ENCODE assay signal across 8 cellular contexts in genomic region chr2:2646312-2647051, GRCh38.
A peak's percentile ranks its signal among the peaks of the same experiment; 100 is the strongest.
DNase-seq lines count a peak whose midpoint lies in the region; ATAC-seq lines count a peak whose summit lies in the region.

No MANE protein-coding gene starts in this region.

- H3K27ac ChIP-seq in BLaER1, result no peak overlapping the region
- H3K27ac ChIP-seq in substantia nigra (ENCODE audit: low read depth, low read length, poor library complexity, severe bottlenecking), result no peak overlapping the region

- no peaks in the 10 kb centered on the region for H3K36me3 Mint-ChIP-seq in activated CD4-positive, alpha-beta T cell treated with anti-CD3 and anti-CD28 coated beads, Interleukin-2, amount 10 ng/mL, durations not matched to agents 24 days and 14 days (ENCODE audit: low read depth)

- H3K9me3 Mint-ChIP-seq in activated CD4-positive, alpha-beta T cell treated with anti-CD3 and anti-CD28 coated beads, Interleukin-2, amount 10 ng/mL, durations not matched to agents 24 days and 14 days, result no peaks in the 10 kb centered on the region

- peak overlapping the region; percentile 66 for H3K4me3 Mint-ChIP-seq in activated CD4-positive, alpha-beta T cell treated with anti-CD3 and anti-CD28 coated beads, Interleukin-2, amount 10 ng/mL, durations not matched to agents 24 days and 14 days

- H3K4me2 ChIP-seq in BLaER1, result peak overlapping the region; percentile 17; the same call in 1 of the 2 replicates

- peak; percentile 86 for DNase-seq in activated CD4-positive, alpha-beta T cell treated with anti-CD3 and anti-CD28 coated beads, Interleukin-2, amount 10 ng/mL, durations not matched to agents 24 days and 14 days
- DNase-seq in islet precursor cell (peak; percentile 29), substantia nigra (lab: John Stamatoyannopoulos, UW) (no peak), COLO668 (lab: John Stamatoyannopoulos, UW; ENCODE audit: unreplicated experiment) (no peak), left cardiac atrium (no peak)

- H3K4me1 Mint-ChIP-seq in activated CD4-positive, alpha-beta T cell treated with anti-CD3 and anti-CD28 coated beads, Interleukin-2, amount 10 ng/mL, durations not matched to agents 24 days and 14 days, result peaks cover 19% of the 10 kb centered on the region

- peak overlapping the region; percentile 55 for H3K27ac Mint-ChIP-seq in activated CD4-positive, alpha-beta T cell treated with anti-CD3 and anti-CD28 coated beads, Interleukin-2, amount 10 ng/mL, durations not matched to agents 24 days and 14 days

- no peaks in the 10 kb centered on the region for H3K27me3 ChIP-seq in BLaER1

- no peaks in the 10 kb centered on the region for H4K20me1 ChIP-seq in BLaER1

- H3K4me1 ChIP-seq in BLaER1, result peaks cover 11% of the 10 kb centered on the region; the same call in 1 of the 2 replicates

- H3K4me3 ChIP-seq in BLaER1, result no peak overlapping the region

- no peaks in the 10 kb centered on the region for H3K9me3 ChIP-seq in BLaER1

- H3K9ac ChIP-seq in BLaER1, result no peak overlapping the region

- no peaks in the 10 kb centered on the region for H3K27me3 Mint-ChIP-seq in activated CD4-positive, alpha-beta T cell treated with anti-CD3 and anti-CD28 coated beads, Interleukin-2, amount 10 ng/mL, durations not matched to agents 24 days and 14 days

- H3K36me3 ChIP-seq in BLaER1, result no peaks in the 10 kb centered on the region

- intact Hi-C loops in activated CD4-positive, alpha-beta T cell treated with anti-CD3 and anti-CD28 coated beads, Interleukin-2, amount 10 ng/mL, durations not matched to agents 24 days and 14 days (cut with micrococcal nuclease), result loop anchor here (1.0 kb wide), 1 partner anchor 33 kb away; no protein-coding TSS in a partner anchor
- intact Hi-C loops in left cardiac atrium (cut with DNase I), result no loop called here

- ATAC-seq in HG02759 (IDR thresholded peaks at IDR 0.05; ENCODE audit: unreplicated experiment) (peak; percentile 80), GM21723 (IDR thresholded peaks at IDR 0.05; ENCODE audit: unreplicated experiment) (no peak), left cardiac atrium (no peak)

Comparison
In these comparisons a context has a peak if more than half of its experiments do, and no peak if none do; other contexts are left out.
1. DNase-seq: peak in activated CD4-positive, alpha-beta T cell treated with anti-CD3 and anti-CD28 coated beads, Interleukin-2, amount 10 ng/mL, durations not matched to agents 24 days and 14 days (single experiment) and islet precursor cell (single experiment); none in substantia nigra (0 of 49), COLO668 (single experiment) and left cardiac atrium (single experiment).